Comparison of ENCODE assay signal across 2 cellular contexts in the genomic region with DNA sequence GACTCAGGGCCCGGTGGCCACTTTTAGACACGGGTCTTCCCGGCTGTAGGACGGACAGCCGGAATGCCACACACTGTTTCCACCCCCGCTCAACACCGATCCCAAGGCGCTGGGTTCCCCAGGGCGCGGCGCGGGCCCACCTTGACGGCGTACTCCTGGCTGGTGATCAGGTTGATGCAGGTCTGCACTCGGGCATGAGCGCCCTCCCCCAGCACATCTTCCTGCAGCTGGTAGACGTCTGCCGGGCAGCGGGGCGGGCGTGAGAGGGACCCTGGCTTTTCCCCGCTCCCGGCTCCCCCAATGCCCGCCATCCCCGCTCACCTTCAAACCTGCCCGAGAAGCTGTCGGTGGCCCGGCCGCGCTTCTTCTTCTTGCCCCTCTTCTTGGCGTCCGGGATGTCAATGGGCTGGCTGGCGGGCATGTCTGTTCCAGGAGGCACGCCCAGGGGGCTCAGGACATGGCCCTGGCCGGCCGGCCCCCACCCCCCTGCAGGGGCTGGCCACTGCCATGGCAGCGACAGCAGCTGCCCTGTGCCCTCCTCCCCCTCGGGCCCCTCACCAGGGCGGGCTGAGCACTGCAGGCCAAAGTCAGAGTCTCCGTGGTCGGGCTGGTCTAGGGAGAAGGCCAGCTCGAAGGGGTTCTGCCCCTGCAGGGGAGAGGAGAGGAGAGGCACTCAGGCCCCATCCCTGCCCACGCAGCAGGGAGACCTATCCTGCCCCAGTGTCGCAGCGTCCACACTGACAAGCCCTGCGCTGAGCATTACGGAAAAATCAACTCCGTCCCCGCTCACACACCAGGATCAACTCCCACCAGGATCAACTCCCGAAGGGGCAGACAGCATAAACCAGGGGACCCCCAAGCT.
TF ChIP-seq lines count a peak whose summit lies in the region.

No MANE protein-coding gene starts in this region.

TF ChIP-seq in IMR-90, 13 proteins besides CTCF, POLR2A, EP300 and RAD21:
- TF ChIP-seq RCOR1 (IDR thresholded peaks at IDR 0.05; ENCODE audit: insufficient replicate concordance, low read length) (no peak), SMC3 (IDR thresholded peaks at IDR 0.05; ENCODE audit: low read depth, low read length) (no peak), CEBPB (IDR thresholded peaks at IDR 0.05; ENCODE audit: low read depth, low read length) (no peak), CHD1 (IDR thresholded peaks at IDR 0.05; ENCODE audit: low read depth, low read length) (no peak), MAFK (IDR thresholded peaks at IDR 0.05; ENCODE audit: low read depth, low read length) (no peak), RFX5 (IDR thresholded peaks at IDR 0.05; ENCODE audit: low read depth, low read length) (no peak), BHLHE40 (IDR thresholded peaks at IDR 0.05; ENCODE audit: low read depth, low read length) (no peak), MAZ (IDR thresholded peaks at IDR 0.05; ENCODE audit: borderline replicate concordance, low read depth, low read length) (no peak), FOS (IDR thresholded peaks at IDR 0.05; ENCODE audit: low read depth, low read length) (no peak), NFE2L2 (IDR thresholded peaks at IDR 0.05; ENCODE audit: low read depth, low read length) (no peak), MXI1 (IDR thresholded peaks at IDR 0.05; ENCODE audit: borderline replicate concordance, low read depth, low read length) (no peak)
- TF ChIP-seq, protein P1, sequence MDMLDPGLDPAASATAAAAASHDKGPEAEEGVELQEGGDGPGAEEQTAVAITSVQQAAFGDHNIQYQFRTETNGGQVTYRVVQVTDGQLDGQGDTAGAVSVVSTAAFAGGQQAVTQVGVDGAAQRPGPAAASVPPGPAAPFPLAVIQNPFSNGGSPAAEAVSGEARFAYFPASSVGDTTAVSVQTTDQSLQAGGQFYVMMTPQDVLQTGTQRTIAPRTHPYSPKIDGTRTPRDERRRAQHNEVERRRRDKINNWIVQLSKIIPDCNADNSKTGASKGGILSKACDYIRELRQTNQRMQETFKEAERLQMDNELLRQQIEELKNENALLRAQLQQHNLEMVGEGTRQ (IDR thresholded peaks at IDR 0.05; ENCODE audit: low read depth, low read length) = no peak
- TF ChIP-seq, protein P2, sequence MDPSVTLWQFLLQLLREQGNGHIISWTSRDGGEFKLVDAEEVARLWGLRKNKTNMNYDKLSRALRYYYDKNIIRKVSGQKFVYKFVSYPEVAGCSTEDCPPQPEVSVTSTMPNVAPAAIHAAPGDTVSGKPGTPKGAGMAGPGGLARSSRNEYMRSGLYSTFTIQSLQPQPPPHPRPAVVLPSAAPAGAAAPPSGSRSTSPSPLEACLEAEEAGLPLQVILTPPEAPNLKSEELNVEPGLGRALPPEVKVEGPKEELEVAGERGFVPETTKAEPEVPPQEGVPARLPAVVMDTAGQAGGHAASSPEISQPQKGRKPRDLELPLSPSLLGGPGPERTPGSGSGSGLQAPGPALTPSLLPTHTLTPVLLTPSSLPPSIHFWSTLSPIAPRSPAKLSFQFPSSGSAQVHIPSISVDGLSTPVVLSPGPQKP (IDR thresholded peaks at IDR 0.05; ENCODE audit: borderline replicate concordance, low read depth, low read length) = no peak
TF ChIP-seq in IMR-90: peak in this region for 0.

TF ChIP-seq in WTC11, 78 proteins besides CTCF, POLR2A, EP300 and RAD21:
- TF ChIP-seq CREB1 (CRISPR knock-in tag; IDR thresholded peaks at IDR 0.05) (no peak), CREM (CRISPR knock-in tag; IDR thresholded peaks at IDR 0.05) (no peak), RORB (CRISPR knock-in tag; IDR thresholded peaks at IDR 0.05) (no peak), GTF2I (CRISPR knock-in tag; conservative IDR thresholded peaks at IDR 0.05) (no peak), KAT7 (CRISPR knock-in tag; IDR thresholded peaks at IDR 0.05; ENCODE audit: borderline replicate concordance) (no peak), NFYB (CRISPR knock-in tag; conservative IDR thresholded peaks at IDR 0.05; ENCODE audit: low read depth) (no peak), IRF2 (CRISPR knock-in tag; IDR thresholded peaks at IDR 0.05; ENCODE audit: borderline replicate concordance, low read depth) (no peak), FOXK1 (CRISPR knock-in tag; IDR thresholded peaks at IDR 0.05) (no peak)
- TF ChIP-seq, protein P3, sequence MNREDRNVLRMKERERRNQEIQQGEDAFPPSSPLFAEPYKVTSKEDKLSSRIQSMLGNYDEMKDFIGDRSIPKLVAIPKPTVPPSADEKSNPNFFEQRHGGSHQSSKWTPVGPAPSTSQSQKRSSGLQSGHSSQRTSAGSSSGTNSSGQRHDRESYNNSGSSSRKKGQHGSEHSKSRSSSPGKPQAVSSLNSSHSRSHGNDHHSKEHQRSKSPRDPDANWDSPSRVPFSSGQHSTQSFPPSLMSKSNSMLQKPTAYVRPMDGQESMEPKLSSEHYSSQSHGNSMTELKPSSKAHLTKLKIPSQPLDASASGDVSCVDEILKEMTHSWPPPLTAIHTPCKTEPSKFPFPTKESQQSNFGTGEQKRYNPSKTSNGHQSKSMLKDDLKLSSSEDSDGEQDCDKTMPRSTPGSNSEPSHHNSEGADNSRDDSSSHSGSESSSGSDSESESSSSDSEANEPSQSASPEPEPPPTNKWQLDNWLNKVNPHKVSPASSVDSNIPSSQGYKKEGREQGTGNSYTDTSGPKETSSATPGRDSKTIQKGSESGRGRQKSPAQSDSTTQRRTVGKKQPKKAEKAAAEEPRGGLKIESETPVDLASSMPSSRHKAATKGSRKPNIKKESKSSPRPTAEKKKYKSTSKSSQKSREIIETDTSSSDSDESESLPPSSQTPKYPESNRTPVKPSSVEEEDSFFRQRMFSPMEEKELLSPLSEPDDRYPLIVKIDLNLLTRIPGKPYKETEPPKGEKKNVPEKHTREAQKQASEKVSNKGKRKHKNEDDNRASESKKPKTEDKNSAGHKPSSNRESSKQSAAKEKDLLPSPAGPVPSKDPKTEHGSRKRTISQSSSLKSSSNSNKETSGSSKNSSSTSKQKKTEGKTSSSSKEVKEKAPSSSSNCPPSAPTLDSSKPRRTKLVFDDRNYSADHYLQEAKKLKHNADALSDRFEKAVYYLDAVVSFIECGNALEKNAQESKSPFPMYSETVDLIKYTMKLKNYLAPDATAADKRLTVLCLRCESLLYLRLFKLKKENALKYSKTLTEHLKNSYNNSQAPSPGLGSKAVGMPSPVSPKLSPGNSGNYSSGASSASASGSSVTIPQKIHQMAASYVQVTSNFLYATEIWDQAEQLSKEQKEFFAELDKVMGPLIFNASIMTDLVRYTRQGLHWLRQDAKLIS (CRISPR knock-in tag; IDR thresholded peaks at IDR 0.05; ENCODE audit: borderline replicate concordance) = no peak
- TF ChIP-seq, protein P4, sequence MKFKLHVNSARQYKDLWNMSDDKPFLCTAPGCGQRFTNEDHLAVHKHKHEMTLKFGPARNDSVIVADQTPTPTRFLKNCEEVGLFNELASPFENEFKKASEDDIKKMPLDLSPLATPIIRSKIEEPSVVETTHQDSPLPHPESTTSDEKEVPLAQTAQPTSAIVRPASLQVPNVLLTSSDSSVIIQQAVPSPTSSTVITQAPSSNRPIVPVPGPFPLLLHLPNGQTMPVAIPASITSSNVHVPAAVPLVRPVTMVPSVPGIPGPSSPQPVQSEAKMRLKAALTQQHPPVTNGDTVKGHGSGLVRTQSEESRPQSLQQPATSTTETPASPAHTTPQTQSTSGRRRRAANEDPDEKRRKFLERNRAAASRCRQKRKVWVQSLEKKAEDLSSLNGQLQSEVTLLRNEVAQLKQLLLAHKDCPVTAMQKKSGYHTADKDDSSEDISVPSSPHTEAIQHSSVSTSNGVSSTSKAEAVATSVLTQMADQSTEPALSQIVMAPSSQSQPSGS (CRISPR knock-in tag; IDR thresholded peaks at IDR 0.05; ENCODE audit: borderline replicate concordance, low read depth) = no peak
- TF ChIP-seq, protein P5, sequence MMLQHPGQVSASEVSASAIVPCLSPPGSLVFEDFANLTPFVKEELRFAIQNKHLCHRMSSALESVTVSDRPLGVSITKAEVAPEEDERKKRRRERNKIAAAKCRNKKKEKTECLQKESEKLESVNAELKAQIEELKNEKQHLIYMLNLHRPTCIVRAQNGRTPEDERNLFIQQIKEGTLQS (CRISPR knock-in tag; conservative IDR thresholded peaks at IDR 0.05) = no peak
- TF ChIP-seq, protein P6, sequence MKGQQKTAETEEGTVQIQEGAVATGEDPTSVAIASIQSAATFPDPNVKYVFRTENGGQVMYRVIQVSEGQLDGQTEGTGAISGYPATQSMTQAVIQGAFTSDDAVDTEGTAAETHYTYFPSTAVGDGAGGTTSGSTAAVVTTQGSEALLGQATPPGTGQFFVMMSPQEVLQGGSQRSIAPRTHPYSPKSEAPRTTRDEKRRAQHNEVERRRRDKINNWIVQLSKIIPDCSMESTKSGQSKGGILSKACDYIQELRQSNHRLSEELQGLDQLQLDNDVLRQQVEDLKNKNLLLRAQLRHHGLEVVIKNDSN (CRISPR knock-in tag; IDR thresholded peaks at IDR 0.05) = no peak
- TF ChIP-seq, protein P7, sequence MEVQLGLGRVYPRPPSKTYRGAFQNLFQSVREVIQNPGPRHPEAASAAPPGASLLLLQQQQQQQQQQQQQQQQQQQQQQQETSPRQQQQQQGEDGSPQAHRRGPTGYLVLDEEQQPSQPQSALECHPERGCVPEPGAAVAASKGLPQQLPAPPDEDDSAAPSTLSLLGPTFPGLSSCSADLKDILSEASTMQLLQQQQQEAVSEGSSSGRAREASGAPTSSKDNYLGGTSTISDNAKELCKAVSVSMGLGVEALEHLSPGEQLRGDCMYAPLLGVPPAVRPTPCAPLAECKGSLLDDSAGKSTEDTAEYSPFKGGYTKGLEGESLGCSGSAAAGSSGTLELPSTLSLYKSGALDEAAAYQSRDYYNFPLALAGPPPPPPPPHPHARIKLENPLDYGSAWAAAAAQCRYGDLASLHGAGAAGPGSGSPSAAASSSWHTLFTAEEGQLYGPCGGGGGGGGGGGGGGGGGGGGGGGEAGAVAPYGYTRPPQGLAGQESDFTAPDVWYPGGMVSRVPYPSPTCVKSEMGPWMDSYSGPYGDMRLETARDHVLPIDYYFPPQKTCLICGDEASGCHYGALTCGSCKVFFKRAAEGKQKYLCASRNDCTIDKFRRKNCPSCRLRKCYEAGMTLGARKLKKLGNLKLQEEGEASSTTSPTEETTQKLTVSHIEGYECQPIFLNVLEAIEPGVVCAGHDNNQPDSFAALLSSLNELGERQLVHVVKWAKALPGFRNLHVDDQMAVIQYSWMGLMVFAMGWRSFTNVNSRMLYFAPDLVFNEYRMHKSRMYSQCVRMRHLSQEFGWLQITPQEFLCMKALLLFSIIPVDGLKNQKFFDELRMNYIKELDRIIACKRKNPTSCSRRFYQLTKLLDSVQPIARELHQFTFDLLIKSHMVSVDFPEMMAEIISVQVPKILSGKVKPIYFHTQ (CRISPR knock-in tag; IDR thresholded peaks at IDR 0.05) = no peak
